26 cellular contexts compared by ENCODE assay signal in genomic region chr11:85481862-85482261, GRCh38.
"Had no signal": no experiment of that assay in that cellular context is flagged by ENCODE, and none has a peak within 500 bp of the region (broad histone marks: within the 10 kb centered on the region; RNA-seq: fewer than 3 reads in every experiment).

No MANE protein-coding gene starts in this region.

- H3K9me3 ChIP-seq: ovary, uterus had no signal

- H3K36me3 ChIP-seq: left ventricle myocardium inferior, neutrophil, ovary, right atrium auricular region, right lobe of liver, suprapubic skin, thoracic aorta, uterus had no signal

- ATAC-seq: naive thymus-derived CD8-positive, alpha-beta T cell had no signal

- H3K4me3 ChIP-seq: left ventricle myocardium inferior, ovary, right atrium auricular region, right lobe of liver, smooth muscle cell, suprapubic skin, thoracic aorta, tibial artery, uterus had no signal

- H3K27me3 ChIP-seq: neutrophil, ovary, right atrium auricular region, right lobe of liver, suprapubic skin, tibial artery, uterus had no signal

- H3K27ac ChIP-seq: left ventricle myocardium inferior, neutrophil, ovary, right atrium auricular region, right lobe of liver, suprapubic skin, thoracic aorta, tibial artery, uterus had no signal

- H3K36me3 Mint-ChIP-seq: type B pancreatic cell had no signal

- H3K4me1 ChIP-seq: left ventricle myocardium inferior, right atrium auricular region, right lobe of liver, suprapubic skin, tibial artery, uterus had no signal

- H3K27me3 Mint-ChIP-seq: memory B cell; naive thymus-derived CD8-positive, alpha-beta T cell; progenitor cell of endocrine pancreas; stimulated activated naive CD8-positive, alpha-beta T cell treated with anti-CD3 and anti-CD28 coated beads, Interleukin-15, Interleukin-2, amounts not matched to agents 100 ng/mL and 50 ng/mL, for 24 hours; type B pancreatic cell had no signal

- H3K4me1 Mint-ChIP-seq: immature natural killer cell; memory B cell; naive thymus-derived CD8-positive, alpha-beta T cell; nephron; neural crest cell had no signal

- DNase-seq: hippocampal formation; immature natural killer cell; left ventricle myocardium inferior; occipital lobe; ovary; right lobe of liver; stimulated activated CD4-positive, alpha-beta T cell treated with anti-CD3 and anti-CD28 coated beads, Interleukin-12 subunit alpha, Interleukin-12 subunit beta, amount 100 ng/mL, for 4 hours; stimulated activated CD4-positive, alpha-beta T cell treated with anti-CD3 and anti-CD28 coated beads, Interleukin-15, amount 100 ng/mL, for 24 hours; stimulated activated CD4-positive, alpha-beta T cell treated with anti-CD3 and anti-CD28 coated beads, Interleukin-2, amount 100 ng/mL, for 24 hours; stimulated activated CD4-positive, alpha-beta T cell treated with anti-CD3 and anti-CD28 coated beads, Interleukin-4, amount 100 ng/mL, for 1 hour; stimulated activated naive CD4-positive, alpha-beta T cell; uterus had no signal

- H3K4me3 Mint-ChIP-seq: immature natural killer cell; memory B cell; naive thymus-derived CD8-positive, alpha-beta T cell; nephron; neural crest cell; stimulated activated naive CD8-positive, alpha-beta T cell treated with anti-CD3 and anti-CD28 coated beads, Interleukin-15, Interleukin-2, amounts not matched to agents 100 ng/mL and 50 ng/mL, for 24 hours; type B pancreatic cell had no signal

- FAIRE-seq: islet of Langerhans had no signal

- H3K27ac Mint-ChIP-seq: immature natural killer cell; memory B cell; naive thymus-derived CD8-positive, alpha-beta T cell; nephron; progenitor cell of endocrine pancreas; stimulated activated naive CD8-positive, alpha-beta T cell treated with anti-CD3 and anti-CD28 coated beads, Interleukin-15, Interleukin-2, amounts not matched to agents 100 ng/mL and 50 ng/mL, for 24 hours; type B pancreatic cell had no signal

- H3K4me2 ChIP-seq: smooth muscle cell had no signal

- H3K9me3 Mint-ChIP-seq: type B pancreatic cell had no signal
